Comparison of ENCODE assay signal across 16 cellular contexts in genomic region chr15:62533687-62534086, GRCh38.
"Had no signal": no experiment of that assay in that cellular context is flagged by ENCODE, and none has a peak within 500 bp of the region (broad histone marks: within the 10 kb centered on the region; RNA-seq: fewer than 3 reads in every experiment).

No MANE protein-coding gene starts in this region.

- H3K27ac ChIP-seq: pancreas, stomach, thoracic aorta had no signal

- H3K9me3 Mint-ChIP-seq: activated naive CD8-positive, alpha-beta T cell treated with anti-CD3 and anti-CD28 coated beads for 36 hours; activated T-helper 1 cell treated with anti-CD3 and anti-CD28 coated beads, Interleukin-12 subunit alpha, Interleukin-12 subunit beta, Interleukin-2, Interleukin-4 antibody, amounts not matched to agents 30 ng/mL and 10 ng/mL and 1 ng/mL, durations not matched to agents 14 hours and 24 hours and 36 hours; T-helper 1 cell treated with Interleukin-12 subunit alpha and Interleukin-12 subunit beta and Interleukin-4 antibody, amounts not matched to agents 30 μg/mL and 1 μg/mL, for 36 hours had no signal

- H3K36me3 Mint-ChIP-seq: activated naive CD8-positive, alpha-beta T cell treated with anti-CD3 and anti-CD28 coated beads for 36 hours; brain; naive B cell had no signal

- H3K4me1 Mint-ChIP-seq: activated naive CD8-positive, alpha-beta T cell treated with anti-CD3 and anti-CD28 coated beads for 36 hours; naive B cell had no signal

- H3K4me3 Mint-ChIP-seq: activated naive CD8-positive, alpha-beta T cell treated with anti-CD3 and anti-CD28 coated beads for 36 hours; activated T-helper 1 cell treated with anti-CD3 and anti-CD28 coated beads, Interleukin-12 subunit alpha, Interleukin-12 subunit beta, Interleukin-2, Interleukin-4 antibody, amounts not matched to agents 30 ng/mL and 10 ng/mL and 1 ng/mL, durations not matched to agents 14 hours and 24 hours and 36 hours; brain; naive B cell; T-helper 1 cell treated with Interleukin-12 subunit alpha and Interleukin-12 subunit beta and Interleukin-4 antibody, amounts not matched to agents 30 μg/mL and 1 μg/mL, for 36 hours had no signal

- H3K4me1 ChIP-seq: pancreas, stomach had no signal

- H3K27ac Mint-ChIP-seq: activated naive CD8-positive, alpha-beta T cell treated with anti-CD3 and anti-CD28 coated beads for 36 hours; activated T-helper 1 cell treated with anti-CD3 and anti-CD28 coated beads, Interleukin-12 subunit alpha, Interleukin-12 subunit beta, Interleukin-2, Interleukin-4 antibody, amounts not matched to agents 30 ng/mL and 10 ng/mL and 1 ng/mL, durations not matched to agents 14 hours and 24 hours and 36 hours; naive B cell; T-helper 1 cell treated with Interleukin-12 subunit alpha and Interleukin-12 subunit beta and Interleukin-4 antibody, amounts not matched to agents 30 μg/mL and 1 μg/mL, for 36 hours had no signal

- H3K4me3 ChIP-seq: pancreas, stomach, thoracic aorta had no signal

- H3K36me3 ChIP-seq: pancreas, stomach, thoracic aorta had no signal

- H3K9me3 ChIP-seq: pancreas, stomach, thoracic aorta had no signal

- DNase-seq: activated CD4-positive, alpha-beta T cell treated with anti-CD3 and anti-CD28 coated beads, Interleukin-2, amount 50 U/mL, for 1 hour; activated CD4-positive, CD25-positive, alpha-beta regulatory T cell; activated naive CD8-positive, alpha-beta T cell treated with anti-CD3 and anti-CD28 coated beads for 36 hours; central memory CD4-positive, alpha-beta T cell; cortex of kidney; effector CD8-positive, alpha-beta T cell; islet precursor cell; naive B cell; pancreas; stimulated activated CD4-positive, alpha-beta T cell treated with anti-CD3 and anti-CD28 coated beads, Interleukin-1b, Interleukin-23, amount 100 ng/mL, for 48 hours; stomach had no signal

- H3K27me3 Mint-ChIP-seq: activated naive CD8-positive, alpha-beta T cell treated with anti-CD3 and anti-CD28 coated beads for 36 hours had no signal

- H3K27me3 ChIP-seq: pancreas, stomach had no signal

- ATAC-seq: pancreas, sciatic nerve had no signal
